In the genomic region with DNA sequence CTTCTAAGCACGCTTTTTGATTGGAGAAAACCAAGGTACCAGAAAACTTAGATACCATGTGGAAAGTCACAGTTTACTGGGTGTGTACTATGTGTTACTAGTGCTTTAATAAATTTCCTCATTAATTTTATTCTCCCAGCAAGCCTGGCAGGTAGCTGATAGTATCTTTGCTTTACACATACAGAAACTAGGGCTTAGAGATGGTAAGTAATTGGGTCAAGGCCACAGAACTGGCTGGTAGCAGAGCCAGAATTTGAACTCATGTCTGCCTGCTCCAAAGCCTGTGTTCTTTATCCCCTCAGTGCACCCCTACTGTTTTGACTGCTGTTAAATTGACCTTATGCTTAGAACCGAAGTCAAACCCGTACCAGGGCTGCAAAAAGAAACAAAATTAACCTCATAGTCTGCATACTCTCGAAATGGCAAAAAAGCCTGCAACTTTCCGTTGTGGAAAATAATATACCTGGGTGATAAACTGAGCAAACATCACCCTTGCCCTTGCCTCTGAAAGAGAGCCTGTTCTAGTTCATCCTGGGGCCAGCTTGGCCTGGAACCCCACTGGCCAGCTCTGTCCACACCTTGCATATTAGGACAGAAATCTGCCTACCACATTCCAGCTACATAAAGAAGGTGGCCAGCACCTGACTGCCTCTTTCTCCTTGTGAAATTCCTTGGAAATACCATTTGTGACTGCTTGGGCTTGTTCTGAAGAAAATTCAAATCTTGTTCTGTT, we compare ENCODE assay signal across 22 cellular contexts.
DNase-seq lines count a peak whose midpoint lies in the region; ATAC-seq, FAIRE-seq and TF ChIP-seq lines count a peak whose summit lies in the region.
"Had no signal": no experiment of that assay in that cellular context is flagged by ENCODE, and none has a peak within 500 bp of the region (broad histone marks: within the 10 kb centered on the region; RNA-seq: fewer than 3 reads in every experiment).

No MANE protein-coding gene starts in this region.

- H4K91ac ChIP-seq in IMR-90 (ENCODE audit: insufficient read depth, low read depth, low read length): no peak overlapping the region

- H3K27me3 Mint-ChIP-seq in CD14-positive monocyte (ENCODE audit: low read depth in 3 of 3): no peaks in the 10 kb centered on the region
- peaks cover 2% of the 10 kb centered on the region for H3K27me3 Mint-ChIP-seq in endodermal cell (ENCODE audit: insufficient read depth)
- H3K27me3 Mint-ChIP-seq: activated CD8-positive, alpha-beta memory T cell treated with anti-CD3 and anti-CD28 coated beads, Interleukin-2, amount 10 ng/mL, durations not matched to agents 7 days and 5 days; stimulated activated naive CD8-positive, alpha-beta T cell treated with anti-CD3 and anti-CD28 coated beads, Interleukin-15, amount 100 ng/mL, for 72 hours had no signal

- peaks cover 36 to 74% of the 10 kb centered on the region in 2 experiments for H3K79me1 ChIP-seq in IMR-90 (ENCODE audit: low read depth in 1 of 2, low read length in 2 of 2)

- DNase-seq in CD14-positive monocyte (ENCODE audit: low spot score): no peak
- DNase-seq in IMR-90: no peak
- DNase-seq in endodermal cell: peak; percentile 51
- no peak for DNase-seq in pancreas
- no peak for DNase-seq in activated CD8-positive, alpha-beta memory T cell treated with anti-CD3 and anti-CD28 coated beads for 24 hours
- DNase-seq in hippocampal formation (lab: John Stamatoyannopoulos, UW): no peak
- no peak for DNase-seq in aorta
- DNase-seq in CD1c-positive myeloid dendritic cell (ENCODE audit: extremely low spot score): no peak
- DNase-seq: activated CD4-positive, CD25-positive, alpha-beta regulatory T cell; activated CD8-positive, alpha-beta memory T cell treated with anti-CD3 and anti-CD28 coated beads, Interleukin-2, amount 10 ng/mL, durations not matched to agents 7 days and 5 days; activated gamma-delta T cell; dermis blood vessel endothelial cell; gastrocnemius medialis; mammary epithelial cell; NCI-H1930; NCI-H524; nephron progenitor cell; stimulated activated naive CD8-positive, alpha-beta T cell treated with anti-CD3 and anti-CD28 coated beads, Interleukin-15, amount 100 ng/mL, for 72 hours had no signal

- CTCF ChIA-PET in IMR-90 (lab: Yijun Ruan, JAX): interaction anchor here (0.6 kb wide), 1 partner anchor 11 kb away, joined by 3 read pairs; no protein-coding TSS in a partner anchor

- no peak overlapping the region; the same call in 1 of the 2 replicates for H2AK5ac ChIP-seq in IMR-90 (ENCODE audit: low read depth, low read length)

- H4K8ac ChIP-seq in IMR-90 (ENCODE audit: low read depth in 2 of 2, low read length in 2 of 2): no peak overlapping the region

- TF ChIP-seq CTCF in CD14-positive monocyte (IDR thresholded peaks at IDR 0.05) (no peak), IMR-90 (conservative IDR thresholded peaks at IDR 0.05; ENCODE audit: low read depth, low read length) (no peak), endodermal cell (conservative IDR thresholded peaks at IDR 0.05) (no peak), pancreas (IDR thresholded peaks at IDR 0.05) (no peak)

- H2BK5ac ChIP-seq in IMR-90 (ENCODE audit: low read depth, low read length, poor library complexity, severe bottlenecking): no peak overlapping the region

- H3K4me3 ChIP-seq in IMR-90 (ENCODE audit: insufficient read depth, low read depth, low read length): no peak overlapping the region
- no peak overlapping the region for H3K4me3 ChIP-seq in endodermal cell (ENCODE audit: low read length)
- no peak overlapping the region for H3K4me3 ChIP-seq in pancreas
- no peak overlapping the region for H3K4me3 ChIP-seq in aorta (ENCODE audit: low read length in 2 of 2)
- H3K4me3 ChIP-seq: gastrocnemius medialis, vagina had no signal

- no peak overlapping the region for H3K9ac ChIP-seq in IMR-90 (ENCODE audit: low read depth, low read length)
- no peak overlapping the region for H3K9ac ChIP-seq in endodermal cell (ENCODE audit: extremely low read depth, low read length, poor library complexity, severe bottlenecking)

- H3K9me3 ChIP-seq in IMR-90 (ENCODE audit: control insufficient read depth, insufficient read depth, low read length): no peaks in the 10 kb centered on the region
- no peaks in the 10 kb centered on the region for H3K9me3 ChIP-seq in endodermal cell (ENCODE audit: control insufficient read depth, low read length)
- H3K9me3 ChIP-seq in pancreas: no peaks in the 10 kb centered on the region
- H3K9me3 ChIP-seq in aorta (ENCODE audit: control insufficient read depth, low read length): no peaks in the 10 kb centered on the region
- H3K9me3 ChIP-seq: gastrocnemius medialis, vagina had no signal

- H3K4me1 Mint-ChIP-seq in CD14-positive monocyte: peaks cover 92% of the 10 kb centered on the region
- H3K4me1 Mint-ChIP-seq in endodermal cell: peaks cover 18% of the 10 kb centered on the region

- no peak for ATAC-seq in IMR-90 (ENCODE audit: low read depth)
- peak; percentile 57 to 72 (median 62) for ATAC-seq in pancreas
- ATAC-seq in aorta (ENCODE audit: low FRiP score): no peak
- ATAC-seq: activated CD8-positive, alpha-beta memory T cell treated with anti-CD3 and anti-CD28 coated beads, Interleukin-2, amount 10 ng/mL, durations not matched to agents 7 days and 5 days; gastrocnemius medialis; stimulated activated naive CD8-positive, alpha-beta T cell treated with anti-CD3 and anti-CD28 coated beads, Interleukin-15, amount 100 ng/mL, for 72 hours had no signal

- H4K5ac ChIP-seq in IMR-90 (ENCODE audit: low read depth, low read length): no peak overlapping the region

- H3K27ac Mint-ChIP-seq in CD14-positive monocyte (peak overlapping the region in 4 of 7 donors; percentile 64 to 100 (median 99)), endodermal cell (no peak overlapping the region)
- H3K27ac Mint-ChIP-seq: activated CD8-positive, alpha-beta memory T cell treated with anti-CD3 and anti-CD28 coated beads, Interleukin-2, amount 10 ng/mL, durations not matched to agents 7 days and 5 days; nephron progenitor cell; T-helper 1 cell treated with Interleukin-12 subunit alpha and Interleukin-12 subunit beta and Interleukin-4 antibody, amounts not matched to agents 30 μg/mL and 1 μg/mL, for 36 hours had no signal

- H3K56ac ChIP-seq in IMR-90 (ENCODE audit: extremely low read depth, insufficient read depth, low read length): no peak overlapping the region

- FAIRE-seq in pancreas (lab: Jason Lieb, UNC): no peak
- FAIRE-seq: G401.6, GM12891 had no signal

- no peak overlapping the region for H2AFZ ChIP-seq in IMR-90 (replicated peaks; ENCODE audit: low read length, poor library complexity)

- no peak overlapping the region for H2BK20ac ChIP-seq in IMR-90 (ENCODE audit: low read depth, low read length)

- no peak for TF ChIP-seq POLR2A in IMR-90 (IDR thresholded peaks at IDR 0.05; ENCODE audit: low read depth, low read length)

- no peak overlapping the region for H3K18ac ChIP-seq in IMR-90 (ENCODE audit: low read depth, low read length)

- BruUV-seq in IMR-90 (replicated peaks; lab: Mats Ljungman, UMichigan): no TSS peak

- no peak overlapping the region for H2AK9ac ChIP-seq in IMR-90 (replicated peaks; ENCODE audit: low read depth, low read length, poor library complexity)

- H3K27ac ChIP-seq in IMR-90 (ENCODE audit: insufficient read depth, low read length) (no peak overlapping the region), endodermal cell (ENCODE audit: low read depth, low read length) (no peak overlapping the region), pancreas (peak overlapping the region; percentile 7 to 52 (median 24)), aorta (ENCODE audit: low read depth in 1 of 2, low read length in 2 of 2) (peak overlapping the region in 1 of 2 donors; percentile 45)
- H3K27ac ChIP-seq: vagina had no signal

- H3K9me1 ChIP-seq in IMR-90 (ENCODE audit: insufficient read depth, low read length): peaks cover 17% of the 10 kb centered on the region

- H3K4me3 Mint-ChIP-seq in CD14-positive monocyte: no peak overlapping the region
- no peak overlapping the region for H3K4me3 Mint-ChIP-seq in endodermal cell
- H3K4me3 Mint-ChIP-seq: activated CD8-positive, alpha-beta memory T cell treated with anti-CD3 and anti-CD28 coated beads, Interleukin-2, amount 10 ng/mL, durations not matched to agents 7 days and 5 days; nephron progenitor cell; stimulated activated naive CD8-positive, alpha-beta T cell treated with anti-CD3 and anti-CD28 coated beads, Interleukin-15, amount 100 ng/mL, for 72 hours; T-helper 1 cell treated with Interleukin-12 subunit alpha and Interleukin-12 subunit beta and Interleukin-4 antibody, amounts not matched to agents 30 μg/mL and 1 μg/mL, for 36 hours had no signal

- H3K14ac ChIP-seq in IMR-90 (replicated peaks; ENCODE audit: low read depth, low read length): no peak overlapping the region

- H3K36me3 ChIP-seq in IMR-90 (ENCODE audit: control insufficient read depth, insufficient read depth, low read length) (peaks cover 4% of the 10 kb centered on the region; the same call in 1 of the 2 replicates), endodermal cell (ENCODE audit: control insufficient read depth, insufficient read depth, low read length) (no peaks in the 10 kb centered on the region), pancreas (no peaks in the 10 kb centered on the region), aorta (ENCODE audit: control insufficient read depth in 1 of 2, insufficient read depth in 2 of 2, low read length in 1 of 2) (no peaks in the 10 kb centered on the region)
- H3K36me3 ChIP-seq: gastrocnemius medialis, vagina had no signal

- H3K9me3 Mint-ChIP-seq in CD14-positive monocyte (no peaks in the 10 kb centered on the region), endodermal cell (no peaks in the 10 kb centered on the region)
- H3K9me3 Mint-ChIP-seq: nephron progenitor cell; stimulated activated naive CD8-positive, alpha-beta T cell treated with anti-CD3 and anti-CD28 coated beads, Interleukin-15, amount 100 ng/mL, for 72 hours; T-helper 1 cell treated with Interleukin-12 subunit alpha and Interleukin-12 subunit beta and Interleukin-4 antibody, amounts not matched to agents 30 μg/mL and 1 μg/mL, for 36 hours had no signal

- no peaks in the 10 kb centered on the region for H4K20me1 ChIP-seq in IMR-90 (ENCODE audit: insufficient read depth, low read length)

- H3K36me3 Mint-ChIP-seq in CD14-positive monocyte: peaks cover 37 to 50% of the 10 kb centered on the region in 2 donors
- peaks cover 7% of the 10 kb centered on the region for H3K36me3 Mint-ChIP-seq in endodermal cell (ENCODE audit: low read depth)

- intact Hi-C loops in CD14-positive monocyte (cut with micrococcal nuclease): loop anchor here in 1 of 2 donors (5.0 kb wide), 3 partner anchors 34 to 116 kb away; no protein-coding TSS in a partner anchor
- intact Hi-C loops in IMR-90 (cut with micrococcal nuclease): loop anchor here (10.0 kb wide), 1 partner anchor 266 kb away; no protein-coding TSS in a partner anchor
- intact Hi-C loops in pancreas (cut with DNase I): no loop called here
- intact Hi-C loops in aorta (cut with DNase I): loop anchor here in 1 of 2 donors (5.0 to 10.0 kb wide), 2 partner anchors 116 to 266 kb away; no protein-coding TSS in a partner anchor

- POLR2A ChIA-PET in IMR-90 (lab: Charles Lee; ENCODE audit: unreplicated experiment): no interaction called here

- no peak overlapping the region for H2BK15ac ChIP-seq in IMR-90 (ENCODE audit: low read depth, low read length)

- peak overlapping the region; percentile 15; the same call in 1 of the 2 replicates for H3K4ac ChIP-seq in IMR-90 (ENCODE audit: low read depth, low read length)

- no peak overlapping the region for H3K4me2 ChIP-seq in IMR-90 (ENCODE audit: low read depth, low read length)

- dilution Hi-C loops in IMR-90 (cut with HindIII; ENCODE audit: low sequenced_read_pairs, unreplicated experiment): no loop called here

- H3K27me3 ChIP-seq in IMR-90 (ENCODE audit: control insufficient read depth, insufficient read depth, low read length): no peaks in the 10 kb centered on the region
- H3K27me3 ChIP-seq in endodermal cell (ENCODE audit: control insufficient read depth, insufficient read depth, low read length, poor library complexity, severe bottlenecking): no peaks in the 10 kb centered on the region
- no peaks in the 10 kb centered on the region for H3K27me3 ChIP-seq in pancreas
- H3K27me3 ChIP-seq in aorta (ENCODE audit: control insufficient read depth in 1 of 2, insufficient read depth in 2 of 2, low read length in 1 of 2): no peaks in the 10 kb centered on the region
- H3K27me3 ChIP-seq: gastrocnemius medialis, vagina had no signal

- in situ Hi-C loops in IMR-90 (cut with MboI; ENCODE audit: low sequenced_read_pairs): no loop called here

- H2BK120ac ChIP-seq in IMR-90 (ENCODE audit: low read depth, low read length): no peak overlapping the region

- H3K23ac ChIP-seq in IMR-90 (ENCODE audit: low read depth, low read length): no peak overlapping the region

- TF ChIP-seq RAD21 in IMR-90 (IDR thresholded peaks at IDR 0.05; ENCODE audit: low read length): no peak

- 100% methylated on average over 2 of the region's 5 CpGs; no CpG with 5 or more reads in 1 of the 2 experiments for WGBS in IMR-90 (ENCODE audit: extremely low coverage in 2 of 2, insufficient read length in 1 of 2), 2 experiments
- 93 to 95% methylated on average over 4 to 5 of the region's 5 CpGs for WGBS in endodermal cell (ENCODE audit: insufficient coverage in 1 of 2, insufficient read length in 1 of 2), 2 experiments
- WGBS in pancreas, 2 donors: 26 to 28% methylated on average over 5 of the region's 5 CpGs
- WGBS in aorta, 2 donors: 61 to 65% methylated on average over 5 of the region's 5 CpGs

- peaks cover 26% of the 10 kb centered on the region for H3K4me1 ChIP-seq in IMR-90 (ENCODE audit: control insufficient read depth, insufficient read depth, low read length)
- H3K4me1 ChIP-seq in endodermal cell (ENCODE audit: control insufficient read depth, insufficient read depth, low read length): no peaks in the 10 kb centered on the region
- peaks cover 0 to 38% (median 22%) of the 10 kb centered on the region in 3 donors for H3K4me1 ChIP-seq in pancreas
- H3K4me1 ChIP-seq in aorta (ENCODE audit: control insufficient read depth in 1 of 2, insufficient read depth in 2 of 2, low read length in 2 of 2): peaks cover 0 to 8% of the 10 kb centered on the region in 2 donors

Comparison
In these comparisons a context has a peak if more than half of its experiments do, and no peak if none do; other contexts are left out.
1. ATAC-seq: peak in pancreas (4 of 4); none in IMR-90 (single experiment) and aorta (single experiment).
2. H3K27ac ChIP-seq: peak in pancreas (4 of 4); none in IMR-90 (single experiment) and endodermal cell (single experiment).